8 cellular contexts compared by ENCODE assay signal in genomic region chr5:111512026-111512405, GRCh38. TPM values are rescaled to one million over a fixed set of nuclear protein-coding genes. Genes with fewer than 3 reads are reported as not detected.
DNase-seq lines count a peak whose midpoint lies in the region; ATAC-seq and TF ChIP-seq lines count a peak whose summit lies in the region.

No MANE protein-coding gene starts in this region.

- H3K4me1 Mint-ChIP-seq in CD8-positive, alpha-beta T cell (ENCODE audit: low read depth), result peaks cover 41% of the 10 kb centered on the region

- TF ChIP-seq CTCF in CD8-positive, alpha-beta T cell (IDR thresholded peaks at IDR 0.05), result no peak
- no peak for TF ChIP-seq CTCF in astrocyte of the spinal cord (IDR thresholded peaks at IDR 0.05; ENCODE audit: low read depth, low read length)

- H3K4me1 ChIP-seq in CD8-positive, alpha-beta T cell (ENCODE audit: insufficient read depth, low read length), result peaks cover 26% of the 10 kb centered on the region
- H3K4me1 ChIP-seq in stomach smooth muscle (ENCODE audit: control insufficient read depth, insufficient read depth, low read length), result peaks cover 4% of the 10 kb centered on the region

- H3K36me3 Mint-ChIP-seq in CD8-positive, alpha-beta T cell, result peaks cover 11% of the 10 kb centered on the region

- H3K27ac ChIP-seq in CD8-positive, alpha-beta T cell (ENCODE audit: low read depth, low read length), result peak overlapping the region; percentile 75
- H3K27ac ChIP-seq in stomach smooth muscle (ENCODE audit: low read length), result peak overlapping the region; percentile 53

- peak overlapping the region; percentile 96 for H3K4me3 ChIP-seq in CD8-positive, alpha-beta T cell (ENCODE audit: low read depth, low read length)
- H3K4me3 ChIP-seq in astrocyte of the spinal cord (ENCODE audit: low read depth, low read length) (peak overlapping the region; percentile 92), stomach smooth muscle (ENCODE audit: low read length in 2 of 2) (peak overlapping the region; percentile 89 to 98)

- H3K4me3 Mint-ChIP-seq in CD8-positive, alpha-beta T cell, result peak overlapping the region; percentile 96

- in situ Hi-C loops in astrocyte of the spinal cord (cut with HindIII; ENCODE audit: low sequenced_read_pairs), result no loop called here

- no peak for DNase-seq in CD8-positive, alpha-beta T cell
- DNase-seq in NCI-H1105 treated with DMSO at 0.1 percent for 48 hours (lab: John Stamatoyannopoulos, UW) (peak; percentile 74), astrocyte of the spinal cord (ENCODE audit: low read depth, low spot score) (peak; percentile 61), iris pigment epithelial cell (ENCODE audit: low read depth) (peak; percentile 59)

- H3K27ac Mint-ChIP-seq in CD8-positive, alpha-beta T cell, result peak overlapping the region; percentile 95

- POLR2A ChIA-PET in CD8-positive, alpha-beta T cell (lab: Charles Lee), result interaction anchor here (0.6 to 2.1 kb wide), 8 partner anchors 9 to 1474 kb away, joined by 3 to 8 read pairs (median 4); no protein-coding TSS in a partner anchor

- H3K27me3 Mint-ChIP-seq in CD8-positive, alpha-beta T cell (ENCODE audit: low read depth), result no peaks in the 10 kb centered on the region

- H3K9me3 Mint-ChIP-seq in CD8-positive, alpha-beta T cell, result no peaks in the 10 kb centered on the region

- intact Hi-C loops in CD8-positive, alpha-beta T cell (cut with DNase I, micrococcal nuclease), result loop anchor here (1.0 to 10.0 kb wide), 10 partner anchors 9 to 2000 kb away; partner anchors contain the start of genes NREP (in 1 of the 2), SLC25A46 (in 1 of the 2), WDR36 (in 1 of the 2) and YTHDC2 (in 1 of the 2)

- CTCF ChIA-PET in CD8-positive, alpha-beta T cell (lab: Charles Lee), result interaction anchor here (1.3 kb wide), 1 partner anchor 20 kb away, joined by 4 read pairs; no protein-coding TSS in a partner anchor

- peak overlapping the region; percentile 71 to 82 for H3K9ac ChIP-seq in stomach smooth muscle (ENCODE audit: low read length in 2 of 2)

- H3K27me3 ChIP-seq in CD8-positive, alpha-beta T cell (ENCODE audit: insufficient read depth, low read length), result no peaks in the 10 kb centered on the region
- H3K27me3 ChIP-seq in stomach smooth muscle (ENCODE audit: control insufficient read depth in 1 of 2, insufficient read depth in 2 of 2, low read length in 2 of 2), result no peaks in the 10 kb centered on the region

- no peaks in the 10 kb centered on the region for H3K9me3 ChIP-seq in CD8-positive, alpha-beta T cell (ENCODE audit: low read length)
- no peaks in the 10 kb centered on the region for H3K9me3 ChIP-seq in stomach smooth muscle (ENCODE audit: control insufficient read depth in 2 of 2, low read length in 2 of 2)

- ATAC-seq in CD8-positive, alpha-beta T cell, result peak; percentile 4
- ATAC-seq in GM21381 (IDR thresholded peaks at IDR 0.05; ENCODE audit: unreplicated experiment) (peak; percentile 20), GM21717 (IDR thresholded peaks at IDR 0.05; ENCODE audit: unreplicated experiment) (no peak), GM19328 (IDR thresholded peaks at IDR 0.05; ENCODE audit: unreplicated experiment) (no peak)

- no peaks in the 10 kb centered on the region for H3K36me3 ChIP-seq in CD8-positive, alpha-beta T cell (ENCODE audit: insufficient read depth, low read length)
- H3K36me3 ChIP-seq in stomach smooth muscle (ENCODE audit: control insufficient read depth in 2 of 2, insufficient read depth in 2 of 2, low read length in 2 of 2), result no peaks in the 10 kb centered on the region

RNA-seq across cellular contexts. Expression of gene STARD4, which starts 0.3 kb away (rescaled TPM):
- 10 to 100 TPM; 31.7 to 32.4 TPM for total RNA-seq in CD8-positive, alpha-beta T cell

Comparison
In these comparisons a context has a peak if more than half of its experiments do, and no peak if none do; other contexts are left out.
1. ATAC-seq: peak in CD8-positive, alpha-beta T cell (single experiment) and GM21381 (single experiment); none in GM21717 (single experiment) and GM19328 (single experiment).
2. DNase-seq: peak in NCI-H1105 treated with DMSO at 0.1 percent for 48 hours (single experiment), astrocyte of the spinal cord (single experiment) and iris pigment epithelial cell (single experiment); none in CD8-positive, alpha-beta T cell (0 of 7).
3. Peak in every context shown above with its lines, with median percentiles within 50 percentile points of each other: H3K4me3 ChIP-seq.